In the genomic region with DNA sequence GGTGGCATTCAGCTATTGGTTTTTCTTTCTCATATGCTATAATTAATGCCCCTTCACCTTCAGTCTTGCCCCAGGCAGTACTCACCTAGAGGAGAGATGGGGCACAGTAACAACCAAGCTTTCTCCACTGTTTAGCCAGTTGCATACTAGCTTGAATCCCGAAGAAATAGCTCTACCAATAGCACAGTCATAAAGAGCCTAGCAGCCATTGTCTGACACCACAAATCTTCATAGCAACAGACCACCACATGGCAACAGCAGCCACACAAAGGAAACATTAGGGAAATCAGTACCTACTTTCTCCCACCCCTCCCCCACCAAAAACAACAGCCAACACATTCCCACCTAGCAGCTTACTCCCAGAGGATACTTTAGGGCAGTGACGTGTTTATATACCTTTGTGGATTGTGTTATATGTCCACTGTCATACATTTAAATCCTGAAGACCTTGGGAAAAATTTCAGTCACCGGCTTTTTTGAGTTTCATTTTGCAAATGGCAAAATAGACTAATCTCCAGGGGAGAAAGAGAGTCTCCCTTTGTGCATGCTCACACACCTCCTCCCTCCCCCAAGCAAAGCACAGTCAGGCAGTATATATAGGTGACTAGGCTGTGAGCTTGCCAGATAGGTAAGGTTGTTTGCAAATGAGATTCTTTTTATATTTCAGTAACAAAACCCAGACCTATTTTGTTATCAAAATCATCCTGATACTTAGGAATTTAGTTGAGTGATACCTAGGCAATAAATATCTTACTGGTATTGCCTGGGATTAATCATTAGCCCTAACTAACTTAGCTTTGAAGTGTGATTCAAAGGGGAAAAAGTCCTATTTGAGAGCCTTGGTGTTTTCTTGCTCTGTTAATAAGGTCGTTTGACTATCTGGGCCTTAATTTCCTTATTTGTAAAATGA, we compare ENCODE assay signal across 8 cellular contexts.
DNase-seq lines count a peak whose midpoint lies in the region; ATAC-seq, FAIRE-seq and TF ChIP-seq lines count a peak whose summit lies in the region.

No MANE protein-coding gene starts in this region.

- no CpG with 5 or more reads among the region's 4 CpGs for WGBS in trophoblast cell (ENCODE audit: extremely low coverage, insufficient coverage, insufficient read length)

- H3K9me3 ChIP-seq in cardiac muscle cell (ENCODE audit: low read depth), result no peaks in the 10 kb centered on the region
- H3K9me3 ChIP-seq in right atrium auricular region, result no peaks in the 10 kb centered on the region
- H3K9me3 ChIP-seq in trophoblast cell (ENCODE audit: insufficient read depth, low read depth, low read length), result no peaks in the 10 kb centered on the region

- no peak overlapping the region for H3K18ac ChIP-seq in trophoblast cell (ENCODE audit: low read length)

- no peak overlapping the region for H2BK5ac ChIP-seq in trophoblast cell (ENCODE audit: low read depth, low read length, poor library complexity)

- H4K8ac ChIP-seq in trophoblast cell (ENCODE audit: low read depth, low read length), result no peak overlapping the region

- H3K9ac ChIP-seq in trophoblast cell (ENCODE audit: low read length), result no peak overlapping the region

- FAIRE-seq in RCC 7860 (lab: Jason Lieb, UNC), result peak; percentile 45

- no peak overlapping the region for H4K12ac ChIP-seq in trophoblast cell (ENCODE audit: low read depth, low read length)

- peak overlapping the region; percentile 28 for H3K4me2 ChIP-seq in trophoblast cell (ENCODE audit: low read length)

- H4K91ac ChIP-seq in trophoblast cell (ENCODE audit: low read depth, low read length), result no peak overlapping the region

- no peak overlapping the region for H3K4ac ChIP-seq in trophoblast cell (ENCODE audit: low read depth, low read length)

- H3K27me3 ChIP-seq in cardiac muscle cell, result no peaks in the 10 kb centered on the region
- no peaks in the 10 kb centered on the region for H3K27me3 ChIP-seq in right atrium auricular region
- no peaks in the 10 kb centered on the region for H3K27me3 ChIP-seq in trophoblast cell (ENCODE audit: insufficient read depth, low read length)

- H3K79me1 ChIP-seq in trophoblast cell (ENCODE audit: low read length), result no peaks in the 10 kb centered on the region

- H3K27ac ChIP-seq in cardiac muscle cell (peak overlapping the region; percentile 87), right atrium auricular region (peak overlapping the region in 1 of 2 donors; percentile 54), trophoblast cell (ENCODE audit: low read depth, low read length) (no peak overlapping the region)

- no peak overlapping the region for H2BK12ac ChIP-seq in trophoblast cell (ENCODE audit: low read length)

- no peak overlapping the region for H3K23ac ChIP-seq in trophoblast cell (ENCODE audit: low read length)

- H2AFZ ChIP-seq in trophoblast cell (ENCODE audit: insufficient read depth, low read length, poor library complexity), result no peak overlapping the region

- no peak overlapping the region for H2BK120ac ChIP-seq in trophoblast cell (ENCODE audit: insufficient read depth, low read length, poor library complexity)

- peak; percentile 37 for ATAC-seq in HG03103 (IDR thresholded peaks at IDR 0.05; ENCODE audit: low read depth, unreplicated experiment)

- no peak for TF ChIP-seq CTCF in cardiac muscle cell (IDR thresholded peaks at IDR 0.05; ENCODE audit: low read depth, low read length)
- no peak for TF ChIP-seq CTCF in right atrium auricular region (IDR thresholded peaks at IDR 0.05)
- no peak for TF ChIP-seq CTCF in epithelial cell of proximal tubule (conservative IDR thresholded peaks at IDR 0.05; ENCODE audit: low read depth, low read length)

- H3K4me3 ChIP-seq in cardiac muscle cell, result no peak overlapping the region
- no peak overlapping the region for H3K4me3 ChIP-seq in right atrium auricular region
- peak overlapping the region; percentile 21 for H3K4me3 ChIP-seq in epithelial cell of proximal tubule (ENCODE audit: low read depth, low read length)
- H3K4me3 ChIP-seq in trophoblast cell (ENCODE audit: low read depth, low read length), result no peak overlapping the region

- peaks cover 1% of the 10 kb centered on the region for H3K79me2 ChIP-seq in trophoblast cell (ENCODE audit: control insufficient read depth, insufficient read depth, low read length, poor library complexity)

- DNase-seq in cardiac muscle cell (ENCODE audit: low read depth in 1 of 2, low spot score in 1 of 2) (peak; percentile 28 to 53), right atrium auricular region (ENCODE audit: low spot score) (no peak), RCC 7860 (ENCODE audit: low spot score) (peak; percentile 65), epithelial cell of proximal tubule (ENCODE audit: low read depth) (peak; percentile 72), trophoblast cell (no peak), AML-193 (lab: John Stamatoyannopoulos, UW) (no peak), NCI-H2196 treated with DMSO at 0.1 percent for 48 hours (lab: John Stamatoyannopoulos, UW; ENCODE audit: unreplicated experiment) (no peak)

- no peaks in the 10 kb centered on the region for H3K36me3 ChIP-seq in cardiac muscle cell
- no peaks in the 10 kb centered on the region for H3K36me3 ChIP-seq in right atrium auricular region
- peaks cover 4% of the 10 kb centered on the region in 2 experiments for H3K36me3 ChIP-seq in trophoblast cell (ENCODE audit: control insufficient read depth in 1 of 2, insufficient read depth in 2 of 2, low read length in 2 of 2)

- no peak overlapping the region for H3K14ac ChIP-seq in trophoblast cell (ENCODE audit: low read length)

- H3K4me1 ChIP-seq in cardiac muscle cell (ENCODE audit: low read depth) (peaks cover 34% of the 10 kb centered on the region), right atrium auricular region (peaks cover 0 to 42% of the 10 kb centered on the region in 2 donors), trophoblast cell (ENCODE audit: control insufficient read depth in 1 of 2, insufficient read depth in 2 of 2, low read length in 2 of 2) (peaks cover 4 to 7% of the 10 kb centered on the region in 2 experiments)

- no peak overlapping the region for H2AK5ac ChIP-seq in trophoblast cell (ENCODE audit: low read length)

Comparison
In these comparisons a context has a peak if more than half of its experiments do, and no peak if none do; other contexts are left out.
1. DNase-seq: peak in cardiac muscle cell (2 of 2), RCC 7860 (single experiment) and epithelial cell of proximal tubule (single experiment); none in right atrium auricular region (single experiment), trophoblast cell (0 of 2), AML-193 (0 of 2) and NCI-H2196 treated with DMSO at 0.1 percent for 48 hours (single experiment).